Comparison of ENCODE assay signal across 16 cellular contexts in genomic region chr5:91742504-91742903, GRCh38.
DNase-seq lines count a peak whose midpoint lies in the region; ATAC-seq and TF ChIP-seq lines count a peak whose summit lies in the region.
"Had no signal": no experiment of that assay in that cellular context is flagged by ENCODE, and none has a peak within 500 bp of the region (broad histone marks: within the 10 kb centered on the region; RNA-seq: fewer than 3 reads in every experiment).

No MANE protein-coding gene starts in this region.

- H3K27me3 Mint-ChIP-seq in brain (no peaks in the 10 kb centered on the region), neural progenitor cell (ENCODE audit: insufficient read depth, low read depth) (no peaks in the 10 kb centered on the region)
- H3K27me3 Mint-ChIP-seq: B cell; CD4-positive, alpha-beta T cell had no signal

- H3K27ac Mint-ChIP-seq in brain (peak overlapping the region in 3 of 5 experiments; percentile 37 to 92 (median 54)), neural progenitor cell (peak overlapping the region; percentile 50)
- H3K27ac Mint-ChIP-seq: B cell; CD4-positive, alpha-beta T cell; HFFc6 had no signal

- H3K4me1 Mint-ChIP-seq in brain (peaks cover 16% of the 10 kb centered on the region), neural progenitor cell (peaks cover 22% of the 10 kb centered on the region)
- H3K4me1 Mint-ChIP-seq: B cell had no signal

- H3K4me1 ChIP-seq in HUES6 (ENCODE audit: control insufficient read depth, insufficient read depth, low read length) (peaks cover 40% of the 10 kb centered on the region), neural progenitor cell (peaks cover 27% of the 10 kb centered on the region)

- H3K9me3 Mint-ChIP-seq in brain = no peaks in the 10 kb centered on the region
- peaks cover 7% of the 10 kb centered on the region for H3K9me3 Mint-ChIP-seq in neural progenitor cell
- H3K9me3 Mint-ChIP-seq: CD4-positive, alpha-beta T cell had no signal

- peaks cover 28% of the 10 kb centered on the region for H3F3A ChIP-seq in neural progenitor cell (ENCODE audit: low read depth)

- H3K9me3 ChIP-seq in HUES6 (ENCODE audit: control insufficient read depth, insufficient read depth, low read depth, low read length) (no peaks in the 10 kb centered on the region), neural progenitor cell (ENCODE audit: low read depth) (no peaks in the 10 kb centered on the region)

- H2AFZ ChIP-seq in neural progenitor cell (replicated peaks) = peak overlapping the region; percentile 10

- no peak for ATAC-seq in HG02588 (IDR thresholded peaks at IDR 0.05; ENCODE audit: unreplicated experiment)

- no peaks in the 10 kb centered on the region for H4K20me1 ChIP-seq in neural progenitor cell (ENCODE audit: low read depth)

- H3K9ac ChIP-seq in HUES6 (ENCODE audit: low read length) = no peak overlapping the region
- no peak overlapping the region for H3K9ac ChIP-seq in neural progenitor cell

- no peak overlapping the region for H3K4me3 ChIP-seq in HUES6 (ENCODE audit: low read depth, low read length)
- no peak overlapping the region for H3K4me3 ChIP-seq in neural progenitor cell

- H3K36me3 Mint-ChIP-seq in brain (no peaks in the 10 kb centered on the region), neural progenitor cell (peaks cover 4% of the 10 kb centered on the region)

- H3K4me3 Mint-ChIP-seq in brain (peak overlapping the region in 2 of 5 experiments; percentile 12 to 50), neural progenitor cell (no peak overlapping the region)
- H3K4me3 Mint-ChIP-seq: B cell; CD4-positive, alpha-beta T cell; HFFc6 had no signal

- H3K27ac ChIP-seq in HUES6 (ENCODE audit: low read depth, low read length) (peak overlapping the region; percentile 50; the same call in 1 of the 2 replicates), neural progenitor cell (no peak overlapping the region)

- H3K79me2 ChIP-seq in neural progenitor cell (ENCODE audit: low read depth) = no peaks in the 10 kb centered on the region

- peak overlapping the region; percentile 39 for H3K4me2 ChIP-seq in neural progenitor cell

- DNase-seq in NCI-H2227 treated with DMSO at 0.1 percent for 48 hours (lab: John Stamatoyannopoulos, UW) (peak; percentile 29), neural progenitor cell (ENCODE audit: low spot score) (peak; percentile 32), ureter (ENCODE audit: low spot score) (no peak), pons (ENCODE audit: low spot score) (no peak)
- DNase-seq: C1 segment of cervical spinal cord; Calu3; CD4-positive, alpha-beta T cell; DMS 273 treated with DMSO at 0.1 percent for 48 hours; EL; GDM1; HCEC 1CT; HFFc6 had no signal

- H3K36me3 ChIP-seq in HUES6 (ENCODE audit: control insufficient read depth, insufficient read depth, low read length) = no peaks in the 10 kb centered on the region
- no peaks in the 10 kb centered on the region for H3K36me3 ChIP-seq in neural progenitor cell

- H3K27me3 ChIP-seq in HUES6 (ENCODE audit: control insufficient read depth, insufficient read depth, low read length) (no peaks in the 10 kb centered on the region), neural progenitor cell (no peaks in the 10 kb centered on the region)

- TF ChIP-seq CTCF in brain (conservative IDR thresholded peaks at IDR 0.05) (no peak), neural progenitor cell (IDR thresholded peaks at IDR 0.05) (no peak)

Comparison
In these comparisons a context has a peak if more than half of its experiments do, and no peak if none do; other contexts are left out.
1. DNase-seq: peak in NCI-H2227 treated with DMSO at 0.1 percent for 48 hours (single experiment) and neural progenitor cell (single experiment); none in ureter (single experiment) and pons (single experiment).